Comparison of ENCODE assay signal across 8 cellular contexts in genomic region chr4:19224820-19225219, GRCh38.
DNase-seq lines count a peak whose midpoint lies in the region; ATAC-seq and TF ChIP-seq lines count a peak whose summit lies in the region.

No MANE protein-coding gene starts in this region.

- H3K4me3 ChIP-seq in CD8-positive, alpha-beta memory T cell (ENCODE audit: low read length) = no peak overlapping the region

- no peaks in the 10 kb centered on the region for H3K36me3 ChIP-seq in CD8-positive, alpha-beta memory T cell (ENCODE audit: insufficient read depth, low read length)

- no peaks in the 10 kb centered on the region for H3K27me3 Mint-ChIP-seq in effector memory CD8-positive, alpha-beta T cell
- H3K27me3 Mint-ChIP-seq in CD8-positive, alpha-beta memory T cell = no peaks in the 10 kb centered on the region

- H3K36me3 Mint-ChIP-seq in effector memory CD8-positive, alpha-beta T cell (ENCODE audit: insufficient read depth) = no peaks in the 10 kb centered on the region
- no peaks in the 10 kb centered on the region for H3K36me3 Mint-ChIP-seq in CD8-positive, alpha-beta memory T cell

- H3K4me3 Mint-ChIP-seq in effector memory CD8-positive, alpha-beta T cell = no peak overlapping the region
- H3K4me3 Mint-ChIP-seq in CD8-positive, alpha-beta memory T cell = no peak overlapping the region

- CTCF ChIA-PET in CD8-positive, alpha-beta memory T cell (lab: Charles Lee) = no interaction called here

- H3K27ac ChIP-seq in CD8-positive, alpha-beta memory T cell (ENCODE audit: low read depth, low read length) = no peak overlapping the region

- no peaks in the 10 kb centered on the region for H3K27me3 ChIP-seq in CD8-positive, alpha-beta memory T cell (ENCODE audit: insufficient read depth, low read length, poor library complexity, severe bottlenecking)

- peak; percentile 4 for DNase-seq in AG09319 (ENCODE audit: extremely low read depth, low read depth)
- peak; percentile 30 for DNase-seq in RPMI7951 (ENCODE audit: low read depth)
- peak; percentile 5 for DNase-seq in globus pallidus (ENCODE audit: low spot score)
- DNase-seq in NCI-H524 treated with DMSO at 0.1 percent for 48 hours (lab: John Stamatoyannopoulos, UW) = no peak
- no peak for DNase-seq in effector memory CD8-positive, alpha-beta T cell
- no peak for DNase-seq in CD8-positive, alpha-beta memory T cell

- POLR2A ChIA-PET in CD8-positive, alpha-beta memory T cell (lab: Charles Lee) = no interaction called here

- no peaks in the 10 kb centered on the region for H3K4me1 Mint-ChIP-seq in effector memory CD8-positive, alpha-beta T cell (ENCODE audit: low read depth in 2 of 2)
- no peaks in the 10 kb centered on the region for H3K4me1 Mint-ChIP-seq in CD8-positive, alpha-beta memory T cell

- no peaks in the 10 kb centered on the region for H3K9me3 ChIP-seq in CD8-positive, alpha-beta memory T cell (ENCODE audit: low read length)

- peaks cover 4 to 15% of the 10 kb centered on the region in 2 donors for H3K9me3 Mint-ChIP-seq in effector memory CD8-positive, alpha-beta T cell
- peaks cover 1 to 15% (median 11%) of the 10 kb centered on the region in 5 donors for H3K9me3 Mint-ChIP-seq in CD8-positive, alpha-beta memory T cell

- H3K27ac Mint-ChIP-seq in effector memory CD8-positive, alpha-beta T cell = no peak overlapping the region
- no peak overlapping the region for H3K27ac Mint-ChIP-seq in CD8-positive, alpha-beta memory T cell

- ATAC-seq in HG03159 (IDR thresholded peaks at IDR 0.05; ENCODE audit: unreplicated experiment) = peak; percentile 64
- no peak for ATAC-seq in GM18873 (IDR thresholded peaks at IDR 0.05; ENCODE audit: low FRiP score, unreplicated experiment)
- no peak for ATAC-seq in effector memory CD8-positive, alpha-beta T cell (replicated peaks)

- TF ChIP-seq CTCF in AG09319 (IDR thresholded peaks at IDR 0.05; ENCODE audit: low read depth, low read length) = no peak; the same call in none of the 2 replicates

- no peaks in the 10 kb centered on the region for H3K4me1 ChIP-seq in CD8-positive, alpha-beta memory T cell (ENCODE audit: insufficient read depth, low read length)

Comparison
In these comparisons a context has a peak if more than half of its experiments do, and no peak if none do; other contexts are left out.
1. DNase-seq: peak in AG09319 (single experiment), RPMI7951 (single experiment) and globus pallidus (single experiment); none in NCI-H524 treated with DMSO at 0.1 percent for 48 hours (single experiment), effector memory CD8-positive, alpha-beta T cell (0 of 3) and CD8-positive, alpha-beta memory T cell (0 of 5).